Comparison of ENCODE assay signal across 1 cellular context in genomic region chr19:3057275-3057714, GRCh38.
TF ChIP-seq lines count a peak whose summit lies in the region.

No MANE protein-coding gene starts in this region.

TF ChIP-seq in IMR-90, 13 proteins besides CTCF, POLR2A, EP300 and RAD21 (continued from another document):
- no peak for TF ChIP-seq USF2 (IDR thresholded peaks at IDR 0.05; ENCODE audit: low read depth, low read length)
- no peak for TF ChIP-seq CHD1 (IDR thresholded peaks at IDR 0.05; ENCODE audit: low read depth, low read length)
- TF ChIP-seq RFX5 (IDR thresholded peaks at IDR 0.05; ENCODE audit: low read depth, low read length), result no peak
- no peak for TF ChIP-seq FOS (IDR thresholded peaks at IDR 0.05; ENCODE audit: low read depth, low read length)
- TF ChIP-seq SMC3 (IDR thresholded peaks at IDR 0.05; ENCODE audit: low read depth, low read length), result no peak
- TF ChIP-seq RCOR1 (IDR thresholded peaks at IDR 0.05; ENCODE audit: insufficient replicate concordance, low read length), result no peak
TF ChIP-seq in IMR-90: peak in this region for 0.
